Comparison of ENCODE assay signal across 8 cellular contexts in the genomic region with DNA sequence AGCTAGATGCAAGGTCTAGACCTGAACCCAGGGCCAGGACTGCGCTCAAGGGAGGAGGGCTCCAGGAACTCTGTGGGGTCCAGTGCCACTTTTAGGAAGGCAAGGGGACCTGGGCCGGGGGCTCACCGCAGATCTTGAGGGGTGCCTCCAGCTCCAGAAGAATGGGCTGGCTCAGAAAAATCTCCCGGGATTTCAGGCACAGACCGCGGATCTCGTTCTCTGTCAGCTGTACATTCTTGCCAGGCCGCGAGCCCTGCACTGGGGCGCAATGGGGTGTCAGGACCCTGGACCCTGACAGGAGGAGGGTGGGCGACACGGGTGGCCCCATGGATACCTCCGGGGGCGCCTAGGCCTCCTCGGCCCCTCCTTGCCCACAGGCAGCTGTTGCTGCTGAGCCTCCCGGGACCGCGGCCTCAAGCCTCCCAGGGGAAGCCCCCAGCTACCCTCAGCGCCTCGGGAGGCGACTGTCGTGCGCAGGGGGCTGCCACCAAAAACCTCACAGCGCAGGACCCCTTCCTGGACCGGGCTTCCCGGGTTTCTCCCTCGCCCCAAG. TPM values are rescaled to one million over a fixed set of nuclear protein-coding genes. Genes with fewer than 3 reads are reported as not detected.
DNase-seq lines count a peak whose midpoint lies in the region.

No MANE protein-coding gene starts in this region.

- H3K4me3 Mint-ChIP-seq in activated CD4-positive, alpha-beta T cell treated with anti-CD3 and anti-CD28 coated beads, Interleukin-2, amount 10 ng/mL, durations not matched to agents 24 days and 14 days: peak overlapping the region; percentile 91

- no peaks in the 10 kb centered on the region for H3K27me3 Mint-ChIP-seq in activated CD4-positive, alpha-beta T cell treated with anti-CD3 and anti-CD28 coated beads, Interleukin-2, amount 10 ng/mL, durations not matched to agents 24 days and 14 days

- peaks cover 42% of the 10 kb centered on the region for H3K4me1 Mint-ChIP-seq in activated CD4-positive, alpha-beta T cell treated with anti-CD3 and anti-CD28 coated beads, Interleukin-2, amount 10 ng/mL, durations not matched to agents 24 days and 14 days

- peaks cover 36% of the 10 kb centered on the region for H3K36me3 ChIP-seq in HUES48 (ENCODE audit: control insufficient read depth, insufficient read depth, low read length)
- peaks cover 11% of the 10 kb centered on the region for H3K36me3 ChIP-seq in mucosa of stomach (ENCODE audit: control insufficient read depth, insufficient read depth, low read length)

- H3K9me3 Mint-ChIP-seq in activated CD4-positive, alpha-beta T cell treated with anti-CD3 and anti-CD28 coated beads, Interleukin-2, amount 10 ng/mL, durations not matched to agents 24 days and 14 days: no peaks in the 10 kb centered on the region

- H3K36me3 Mint-ChIP-seq in activated CD4-positive, alpha-beta T cell treated with anti-CD3 and anti-CD28 coated beads, Interleukin-2, amount 10 ng/mL, durations not matched to agents 24 days and 14 days (ENCODE audit: low read depth): peaks cover 49% of the 10 kb centered on the region

- H3K27ac Mint-ChIP-seq in activated CD4-positive, alpha-beta T cell treated with anti-CD3 and anti-CD28 coated beads, Interleukin-2, amount 10 ng/mL, durations not matched to agents 24 days and 14 days: peak overlapping the region; percentile 70

- H3K4me1 ChIP-seq in HUES48 (ENCODE audit: control insufficient read depth, insufficient read depth, low read length): peaks cover 9% of the 10 kb centered on the region; the same call in 1 of the 2 replicates
- H3K4me1 ChIP-seq in mucosa of stomach (ENCODE audit: control insufficient read depth, insufficient read depth, low read length): peaks cover 16% of the 10 kb centered on the region

- H3K27ac ChIP-seq in HUES48 (ENCODE audit: low read depth, low read length): peak overlapping the region; percentile 90
- peak overlapping the region; percentile 80 for H3K27ac ChIP-seq in caudate nucleus (ENCODE audit: low read depth, low read length)

- H3K9me3 ChIP-seq in HUES48 (ENCODE audit: control insufficient read depth, insufficient read depth, low read length) (no peaks in the 10 kb centered on the region), mucosa of stomach (ENCODE audit: control insufficient read depth, low read length) (no peaks in the 10 kb centered on the region)

- H3K4me3 ChIP-seq in HUES48 (ENCODE audit: low read depth, low read length) (peak overlapping the region; percentile 91), mucosa of stomach (ENCODE audit: low read length) (peak overlapping the region; percentile 82)

- DNase-seq in activated CD4-positive, alpha-beta T cell treated with anti-CD3 and anti-CD28 coated beads, Interleukin-2, amount 10 ng/mL, durations not matched to agents 24 days and 14 days: no peak
- no peak for DNase-seq in activated CD4-positive, alpha-beta T cell treated with anti-CD3 and anti-CD28 coated beads, Interleukin-2, amount 50 U/mL, for 48 hours
- DNase-seq in caudate nucleus (lab: John Stamatoyannopoulos, UW) (no peak), NCI-H2107 treated with DMSO at 0.1 percent for 48 hours (lab: John Stamatoyannopoulos, UW; ENCODE audit: unreplicated experiment) (no peak), NCI-H510A (lab: John Stamatoyannopoulos, UW) (no peak)
- DNase-seq in stimulated activated CD4-positive, alpha-beta T cell treated with anti-CD3 and anti-CD28 coated beads, Interleukin-2, amount 100 ng/mL, for 48 hours: no peak

- no peaks in the 10 kb centered on the region for H3K27me3 ChIP-seq in HUES48 (ENCODE audit: control insufficient read depth, insufficient read depth, low read length)
- H3K27me3 ChIP-seq in mucosa of stomach (ENCODE audit: control insufficient read depth, insufficient read depth, low read length): no peaks in the 10 kb centered on the region

- H3K9ac ChIP-seq in HUES48 (ENCODE audit: low read depth, low read length): peak overlapping the region; percentile 71
- H3K9ac ChIP-seq in mucosa of stomach (ENCODE audit: low read length): peak overlapping the region; percentile 93

- intact Hi-C loops in activated CD4-positive, alpha-beta T cell treated with anti-CD3 and anti-CD28 coated beads, Interleukin-2, amount 10 ng/mL, durations not matched to agents 24 days and 14 days (cut with micrococcal nuclease): loop anchor here (1.0 to 5.0 kb wide), 6 partner anchors 9 to 406 kb away; partner anchors contain the start of genes GRK2, RPS6KB2 and TMEM134

RNA-seq across cellular contexts. Expression of gene PPP1CA, which starts 0.6 kb away (rescaled TPM):
- 251 and 252 TPM in 2 replicates for total RNA-seq in activated CD4-positive, alpha-beta T cell treated with anti-CD3 and anti-CD28 coated beads, Interleukin-2, amount 10 ng/mL, durations not matched to agents 24 days and 14 days

RNA-seq across cellular contexts. Expression of gene TBC1D10C, which starts 2.9 kb away (rescaled TPM):
- 115 and 119 TPM in 2 replicates for total RNA-seq in activated CD4-positive, alpha-beta T cell treated with anti-CD3 and anti-CD28 coated beads, Interleukin-2, amount 10 ng/mL, durations not matched to agents 24 days and 14 days

RNA-seq across cellular contexts. Expression of gene RAD9A, which starts 9.2 kb away (rescaled TPM):
- 31.6 and 34.3 TPM in 2 replicates for total RNA-seq in activated CD4-positive, alpha-beta T cell treated with anti-CD3 and anti-CD28 coated beads, Interleukin-2, amount 10 ng/mL, durations not matched to agents 24 days and 14 days

RNA-seq across cellular contexts. Expression of gene CARNS1, which starts 14.5 kb away (rescaled TPM):
- total RNA-seq in activated CD4-positive, alpha-beta T cell treated with anti-CD3 and anti-CD28 coated beads, Interleukin-2, amount 10 ng/mL, durations not matched to agents 24 days and 14 days: 0.77 and 0.83 TPM in 2 replicates

RNA-seq across cellular contexts. Expression of gene RPS6KB2, which starts 27.3 kb away (rescaled TPM):
- 79.3 and 83.1 TPM in 2 replicates for total RNA-seq in activated CD4-positive, alpha-beta T cell treated with anti-CD3 and anti-CD28 coated beads, Interleukin-2, amount 10 ng/mL, durations not matched to agents 24 days and 14 days
